Comparison of ENCODE assay signal across 10 cellular contexts in the genomic region with DNA sequence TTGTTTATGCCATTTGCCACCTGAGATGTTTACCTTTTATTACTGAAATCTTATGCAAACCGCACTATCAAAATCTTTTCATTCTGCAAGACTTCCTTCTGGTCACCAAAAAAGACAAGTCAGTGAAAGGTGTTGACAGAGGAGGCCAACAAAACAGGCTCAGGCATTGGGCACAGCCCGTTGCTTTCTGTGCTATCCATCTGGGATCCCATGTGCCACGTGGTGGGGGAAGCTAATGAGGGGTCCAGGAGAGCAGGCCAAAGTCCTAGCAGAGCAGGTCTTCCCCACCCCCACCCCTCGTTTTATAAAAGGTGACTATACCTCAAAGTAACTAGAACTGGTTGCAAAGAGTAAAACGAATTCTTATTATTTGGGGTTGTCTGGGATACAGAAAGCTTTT. TPM values are rescaled to one million over a fixed set of nuclear protein-coding genes. Genes with fewer than 3 reads are reported as not detected.
DNase-seq lines count a peak whose midpoint lies in the region; ATAC-seq and TF ChIP-seq lines count a peak whose summit lies in the region.
"Had no signal": no experiment of that assay in that cellular context is flagged by ENCODE, and none has a peak within 500 bp of the region (broad histone marks: within the 10 kb centered on the region; RNA-seq: fewer than 3 reads in every experiment).

No MANE protein-coding gene starts in this region.

- no peaks in the 10 kb centered on the region for H3K36me3 Mint-ChIP-seq in brain

- H3K27me3 ChIP-seq in HUES48 (ENCODE audit: control insufficient read depth, insufficient read depth, low read length) = peaks cover 13% of the 10 kb centered on the region
- peaks cover 0 to 25% of the 10 kb centered on the region in 2 donors for H3K27me3 ChIP-seq in left lung

- H3K27ac ChIP-seq in HUES48 (ENCODE audit: low read depth, low read length) = no peak overlapping the region
- no peak overlapping the region for H3K27ac ChIP-seq in left lung

- H3K9me3 Mint-ChIP-seq in brain = peaks cover 6 to 8% (median 7%) of the 10 kb centered on the region in 5 experiments
- H3K9me3 Mint-ChIP-seq: dendritic cell treated with granulocyte-macrophage colony-stimulating factor and Interleukin-4, amounts not matched to agents 40 ng/mL and 50 ng/mL, for 4 days had no signal

- no peak for ATAC-seq in left lung
- no peak for ATAC-seq in GM18868 (IDR thresholded peaks at IDR 0.05; ENCODE audit: unreplicated experiment)

- TF ChIP-seq CTCF in AG09309 (IDR thresholded peaks at IDR 0.05; ENCODE audit: control insufficient read depth, insufficient read depth, low read depth, low read length, missing control alignments) = no peak
- TF ChIP-seq CTCF in brain (conservative IDR thresholded peaks at IDR 0.05) = no peak
- TF ChIP-seq CTCF in left lung (IDR thresholded peaks at IDR 0.05) = no peak

- peak overlapping the region; percentile 92 to 96 (median 95) for H3K4me3 Mint-ChIP-seq in brain

- H3K4me1 ChIP-seq in HUES48 (ENCODE audit: control insufficient read depth, insufficient read depth, low read length) (peaks cover 14% of the 10 kb centered on the region), left lung (peaks cover 4 to 10% of the 10 kb centered on the region in 2 donors)

- intact Hi-C loops in left lung (cut with DNase I) = no loop called here

- H3K4me1 Mint-ChIP-seq in brain = peaks cover 33% of the 10 kb centered on the region

- H3K9ac ChIP-seq in HUES48 (ENCODE audit: low read depth, low read length) = peak overlapping the region; percentile 73; the same call in 1 of the 2 replicates

- peaks cover 15% of the 10 kb centered on the region for H3K27me3 Mint-ChIP-seq in brain

- H3K9me3 ChIP-seq in HUES48 (ENCODE audit: control insufficient read depth, insufficient read depth, low read length) = peaks cover 3% of the 10 kb centered on the region; the same call in 1 of the 2 replicates
- H3K9me3 ChIP-seq in left lung = no peaks in the 10 kb centered on the region

- H3K4me3 ChIP-seq in AG09309 (ENCODE audit: control insufficient read depth, low read depth, low read length) (peak overlapping the region; percentile 86), HUES48 (ENCODE audit: low read depth, low read length) (peak overlapping the region; percentile 84), left lung (peak overlapping the region; percentile 42 to 49)

- peak overlapping the region in 4 of 5 experiments; percentile 63 to 93 (median 91) for H3K27ac Mint-ChIP-seq in brain

- DNase-seq in AG09309 (ENCODE audit: low read depth) (no peak), left lung (no peak), GM19240 (ENCODE audit: insufficient read length, low spot score) (no peak), superior temporal gyrus (ENCODE audit: extremely low spot score) (no peak)
- no peak for DNase-seq in stimulated activated naive CD4-positive, alpha-beta T cell (lab: John Stamatoyannopoulos, UW)
- DNase-seq: NCI-H510A had no signal

- no peaks in the 10 kb centered on the region for H3K36me3 ChIP-seq in HUES48 (ENCODE audit: control insufficient read depth, insufficient read depth, low read length)
- no peaks in the 10 kb centered on the region for H3K36me3 ChIP-seq in left lung

RNA-seq across cellular contexts. Expression of a gene that starts 1.2 kb away (rescaled TPM):
- polyA plus RNA-seq in brain (ENCODE audit: insufficient read depth, low read depth, low replicate concordance) = 1.2 TPM
- 10 to 100 TPM; 21.4 to 29.3 TPM for total RNA-seq in left lung

RNA-seq across cellular contexts. Expression of a gene that starts 24.5 kb away (rescaled TPM):
- 2.4 TPM for polyA plus RNA-seq in brain (ENCODE audit: insufficient read depth, low read depth, low replicate concordance)
- total RNA-seq in left lung = 10 to 100 TPM; 52.1 to 75.4 TPM
